Comparison of ENCODE assay signal across 1 cellular context in the genomic region with DNA sequence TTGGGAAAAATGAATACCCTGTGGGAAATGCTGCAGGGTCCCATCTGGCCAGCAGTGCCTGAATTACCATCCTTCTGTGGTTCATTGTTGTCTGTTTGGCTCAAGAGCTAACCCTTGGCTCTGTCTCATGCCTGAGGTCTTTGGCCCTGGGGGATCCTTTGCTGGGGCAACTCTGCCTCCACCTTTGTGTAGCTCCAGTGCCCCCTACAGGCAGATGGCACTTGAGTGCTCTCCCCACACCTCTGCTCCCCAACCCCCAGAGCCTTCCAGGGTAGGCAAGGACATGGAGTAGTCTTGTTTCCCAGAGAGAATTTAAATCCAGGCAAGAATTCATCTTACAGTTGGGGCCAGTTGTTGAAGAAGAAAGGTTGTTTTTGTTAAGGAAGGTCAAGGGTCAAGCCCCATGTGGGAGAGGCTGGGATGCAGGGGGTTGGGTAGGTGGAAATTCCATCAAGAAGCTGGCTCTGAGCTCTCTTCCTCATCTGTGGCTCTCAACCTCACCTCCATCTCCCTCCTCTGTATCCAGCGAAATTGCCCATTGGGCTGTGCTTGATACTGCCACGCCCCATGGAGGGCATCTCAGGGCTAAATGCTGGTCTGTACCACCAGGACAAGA.
TF ChIP-seq lines count a peak whose summit lies in the region.

No MANE protein-coding gene starts in this region.

TF ChIP-seq in IMR-90, 13 proteins besides CTCF, POLR2A, EP300 and RAD21 (continued from another document):
- TF ChIP-seq, protein P1, sequence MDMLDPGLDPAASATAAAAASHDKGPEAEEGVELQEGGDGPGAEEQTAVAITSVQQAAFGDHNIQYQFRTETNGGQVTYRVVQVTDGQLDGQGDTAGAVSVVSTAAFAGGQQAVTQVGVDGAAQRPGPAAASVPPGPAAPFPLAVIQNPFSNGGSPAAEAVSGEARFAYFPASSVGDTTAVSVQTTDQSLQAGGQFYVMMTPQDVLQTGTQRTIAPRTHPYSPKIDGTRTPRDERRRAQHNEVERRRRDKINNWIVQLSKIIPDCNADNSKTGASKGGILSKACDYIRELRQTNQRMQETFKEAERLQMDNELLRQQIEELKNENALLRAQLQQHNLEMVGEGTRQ (IDR thresholded peaks at IDR 0.05; ENCODE audit: low read depth, low read length) = no peak
- TF ChIP-seq CHD1 (IDR thresholded peaks at IDR 0.05; ENCODE audit: low read depth, low read length) (no peak), RFX5 (IDR thresholded peaks at IDR 0.05; ENCODE audit: low read depth, low read length) (no peak), BHLHE40 (IDR thresholded peaks at IDR 0.05; ENCODE audit: low read depth, low read length) (no peak), RCOR1 (IDR thresholded peaks at IDR 0.05; ENCODE audit: insufficient replicate concordance, low read length) (no peak), NFE2L2 (IDR thresholded peaks at IDR 0.05; ENCODE audit: low read depth, low read length) (no peak), MAFK (IDR thresholded peaks at IDR 0.05; ENCODE audit: low read depth, low read length) (no peak), CEBPB (IDR thresholded peaks at IDR 0.05; ENCODE audit: low read depth, low read length) (no peak)
- TF ChIP-seq, protein P2, sequence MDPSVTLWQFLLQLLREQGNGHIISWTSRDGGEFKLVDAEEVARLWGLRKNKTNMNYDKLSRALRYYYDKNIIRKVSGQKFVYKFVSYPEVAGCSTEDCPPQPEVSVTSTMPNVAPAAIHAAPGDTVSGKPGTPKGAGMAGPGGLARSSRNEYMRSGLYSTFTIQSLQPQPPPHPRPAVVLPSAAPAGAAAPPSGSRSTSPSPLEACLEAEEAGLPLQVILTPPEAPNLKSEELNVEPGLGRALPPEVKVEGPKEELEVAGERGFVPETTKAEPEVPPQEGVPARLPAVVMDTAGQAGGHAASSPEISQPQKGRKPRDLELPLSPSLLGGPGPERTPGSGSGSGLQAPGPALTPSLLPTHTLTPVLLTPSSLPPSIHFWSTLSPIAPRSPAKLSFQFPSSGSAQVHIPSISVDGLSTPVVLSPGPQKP (IDR thresholded peaks at IDR 0.05; ENCODE audit: borderline replicate concordance, low read depth, low read length) = no peak
